34 cellular contexts compared by ENCODE assay signal in the genomic region with DNA sequence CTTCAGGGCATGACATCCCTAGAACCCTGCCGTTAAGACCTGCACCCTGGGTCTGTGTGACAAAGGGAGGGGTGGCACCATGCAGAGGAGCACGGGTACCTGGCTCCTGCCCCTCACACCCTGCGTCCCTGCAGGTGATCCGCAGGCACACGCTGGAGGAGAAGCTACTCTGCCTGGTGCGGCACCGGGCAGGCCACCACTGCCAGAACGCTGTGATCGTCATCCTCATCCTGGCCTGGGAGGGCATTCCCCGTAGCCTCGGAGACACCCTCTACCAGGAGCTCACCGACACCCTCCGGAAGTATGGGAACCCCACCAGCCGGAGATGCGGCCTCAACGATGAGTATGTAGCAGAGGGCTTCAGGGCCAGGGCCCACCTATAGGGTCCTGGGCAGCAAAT.
"Had no signal": no experiment of that assay in that cellular context is flagged by ENCODE, and none has a peak within 500 bp of the region (broad histone marks: within the 10 kb centered on the region; RNA-seq: fewer than 3 reads in every experiment).

No MANE protein-coding gene starts in this region.

- H3K27ac Mint-ChIP-seq: activated CD4-positive, alpha-beta memory T cell treated with anti-CD3 and anti-CD28 coated beads for 36 hours; activated CD4-positive, alpha-beta T cell treated with anti-CD3 and anti-CD28 coated beads for 36 hours; activated CD4-positive, alpha-beta T cell treated with anti-CD3 and anti-CD28 coated beads, Interleukin-2, amount 10 ng/mL, durations not matched to agents 24 days and 14 days; activated CD8-positive, alpha-beta T cell treated with anti-CD3 and anti-CD28 coated beads, Interleukin-2, amount 10 ng/mL, durations not matched to agents 7 days and 5 days; activated naive CD4-positive, alpha-beta T cell treated with anti-CD3 and anti-CD28 coated beads, Interleukin-2, amount 10 ng/mL, durations not matched to agents 7 days and 5 days; activated naive CD8-positive, alpha-beta T cell treated with anti-CD3 and anti-CD28 coated beads, Interleukin-2, amount 10 ng/mL, durations not matched to agents 7 days and 5 days; activated T-cell treated with anti-CD3 and anti-CD28 coated beads, Interleukin-2, amount 50 U/mL, for 24 hours; activated T-cell treated with anti-CD3 and anti-CD28 coated beads, Interleukin-2, amount 50 U/mL, for 72 hours; brain; T-cell; T-helper 1 cell treated with Interleukin-12 subunit alpha and Interleukin-12 subunit beta and Interleukin-4 antibody, amounts not matched to agents 30 μg/mL and 1 μg/mL, for 36 hours; T-helper 2 cell treated with Interferon-gamma antibody and Interleukin-4, amounts not matched to agents 5 μg/mL and 100 μg/mL, for 36 hours had no signal

- H3K4me1 Mint-ChIP-seq: activated CD4-positive, alpha-beta T cell treated with anti-CD3 and anti-CD28 coated beads for 36 hours; activated CD4-positive, alpha-beta T cell treated with anti-CD3 and anti-CD28 coated beads, Interleukin-2, amount 10 ng/mL, durations not matched to agents 24 days and 14 days; activated naive CD4-positive, alpha-beta T cell treated with anti-CD3 and anti-CD28 coated beads, Interleukin-2, amount 10 ng/mL, durations not matched to agents 7 days and 5 days; activated naive CD8-positive, alpha-beta T cell treated with anti-CD3 and anti-CD28 coated beads, Interleukin-2, amount 10 ng/mL, durations not matched to agents 7 days and 5 days; brain; T-cell had no signal

- H3K36me3 ChIP-seq: breast epithelium had no signal

- H3K27me3 ChIP-seq: ascending aorta, breast epithelium, cardiac muscle cell, colonic mucosa, esophagus squamous epithelium, gastroesophageal sphincter had no signal

- H3K9me3 Mint-ChIP-seq: activated CD4-positive, alpha-beta memory T cell treated with anti-CD3 and anti-CD28 coated beads for 36 hours; activated CD4-positive, alpha-beta T cell treated with anti-CD3 and anti-CD28 coated beads, Interleukin-2, amount 10 ng/mL, durations not matched to agents 24 days and 14 days; activated naive CD4-positive, alpha-beta T cell treated with anti-CD3 and anti-CD28 coated beads, Interleukin-2, amount 10 ng/mL, durations not matched to agents 7 days and 5 days; activated naive CD4-positive, alpha-beta T cell treated with anti-CD3 and anti-CD28 coated beads, Interleukin-2, amount 50 U/mL, for 72 hours; activated naive CD8-positive, alpha-beta T cell treated with anti-CD3 and anti-CD28 coated beads, Interleukin-2, amount 10 ng/mL, durations not matched to agents 7 days and 5 days; activated T-cell treated with anti-CD3 and anti-CD28 coated beads, Interleukin-2, amount 50 U/mL, for 24 hours; activated T-cell treated with anti-CD3 and anti-CD28 coated beads, Interleukin-2, amount 50 U/mL, for 72 hours; brain; T-cell; T-helper 1 cell treated with Interleukin-12 subunit alpha and Interleukin-12 subunit beta and Interleukin-4 antibody, amounts not matched to agents 30 μg/mL and 1 μg/mL, for 36 hours; T-helper 2 cell treated with Interferon-gamma antibody and Interleukin-4, amounts not matched to agents 5 μg/mL and 100 μg/mL, for 36 hours had no signal

- H3K9me3 ChIP-seq: ascending aorta, breast epithelium, colonic mucosa, esophagus squamous epithelium, gastroesophageal sphincter had no signal

- H3K27ac ChIP-seq: ascending aorta, breast epithelium, cardiac muscle cell, colonic mucosa, epithelial cell of prostate, esophagus squamous epithelium, gastroesophageal sphincter, WERI-Rb-1 had no signal

- ATAC-seq: activated CD4-positive, alpha-beta T cell treated with anti-CD3 and anti-CD28 coated beads for 36 hours; activated CD8-positive, alpha-beta T cell treated with anti-CD3 and anti-CD28 coated beads, Interleukin-2, amount 10 ng/mL, durations not matched to agents 7 days and 5 days; activated naive CD4-positive, alpha-beta T cell treated with anti-CD3 and anti-CD28 coated beads, Interleukin-2, amount 50 U/mL, for 72 hours; activated T-cell treated with anti-CD3 and anti-CD28 coated beads, Interleukin-2, amount 50 U/mL, for 72 hours; gastroesophageal sphincter; T-cell had no signal

- H3K27me3 Mint-ChIP-seq: activated CD4-positive, alpha-beta memory T cell treated with anti-CD3 and anti-CD28 coated beads for 36 hours; activated CD4-positive, alpha-beta T cell treated with anti-CD3 and anti-CD28 coated beads for 36 hours; activated CD4-positive, alpha-beta T cell treated with anti-CD3 and anti-CD28 coated beads, Interleukin-2, amount 10 ng/mL, durations not matched to agents 24 days and 14 days; activated naive CD4-positive, alpha-beta T cell treated with anti-CD3 and anti-CD28 coated beads, Interleukin-2, amount 10 ng/mL, durations not matched to agents 7 days and 5 days; activated naive CD8-positive, alpha-beta T cell treated with anti-CD3 and anti-CD28 coated beads, Interleukin-2, amount 10 ng/mL, durations not matched to agents 7 days and 5 days; activated T-cell treated with anti-CD3 and anti-CD28 coated beads, Interleukin-2, amount 50 U/mL, for 24 hours; brain; T-cell had no signal

- H3K4me3 Mint-ChIP-seq: activated CD4-positive, alpha-beta memory T cell treated with anti-CD3 and anti-CD28 coated beads for 36 hours; activated CD4-positive, alpha-beta T cell treated with anti-CD3 and anti-CD28 coated beads for 36 hours; activated CD4-positive, alpha-beta T cell treated with anti-CD3 and anti-CD28 coated beads, Interleukin-2, amount 10 ng/mL, durations not matched to agents 24 days and 14 days; activated CD8-positive, alpha-beta T cell treated with anti-CD3 and anti-CD28 coated beads, Interleukin-2, amount 10 ng/mL, durations not matched to agents 7 days and 5 days; activated naive CD4-positive, alpha-beta T cell treated with anti-CD3 and anti-CD28 coated beads, Interleukin-2, amount 10 ng/mL, durations not matched to agents 7 days and 5 days; activated naive CD8-positive, alpha-beta T cell treated with anti-CD3 and anti-CD28 coated beads, Interleukin-2, amount 10 ng/mL, durations not matched to agents 7 days and 5 days; activated T-cell treated with anti-CD3 and anti-CD28 coated beads, Interleukin-2, amount 50 U/mL, for 24 hours; activated T-cell treated with anti-CD3 and anti-CD28 coated beads, Interleukin-2, amount 50 U/mL, for 72 hours; brain; T-cell; T-helper 1 cell treated with Interleukin-12 subunit alpha and Interleukin-12 subunit beta and Interleukin-4 antibody, amounts not matched to agents 30 μg/mL and 1 μg/mL, for 36 hours; T-helper 2 cell treated with Interferon-gamma antibody and Interleukin-4, amounts not matched to agents 5 μg/mL and 100 μg/mL, for 36 hours had no signal

- H3K4me1 ChIP-seq: ascending aorta, breast epithelium, colonic mucosa, esophagus squamous epithelium, gastroesophageal sphincter had no signal

- DNase-seq: activated CD4-positive, alpha-beta memory T cell treated with anti-CD3 and anti-CD28 coated beads for 36 hours; activated CD4-positive, alpha-beta T cell treated with anti-CD3 and anti-CD28 coated beads for 36 hours; activated CD4-positive, alpha-beta T cell treated with anti-CD3 and anti-CD28 coated beads, Interleukin-2, amount 10 ng/mL, durations not matched to agents 24 days and 14 days; activated CD4-positive, CD25-positive, alpha-beta regulatory T cell; activated CD4-positive, CD25-positive, alpha-beta regulatory T cell treated with anti-CD3 and anti-CD28 coated beads, Interleukin-2, amount 50 U/mL, for 72 hours; activated CD8-positive, alpha-beta T cell treated with anti-CD3 and anti-CD28 coated beads, Interleukin-2, amount 10 ng/mL, durations not matched to agents 7 days and 5 days; activated gamma-delta T cell; activated naive CD4-positive, alpha-beta T cell; activated naive CD4-positive, alpha-beta T cell treated with anti-CD3 and anti-CD28 coated beads, Interleukin-2, amount 10 ng/mL, durations not matched to agents 7 days and 5 days; activated naive CD8-positive, alpha-beta T cell treated with anti-CD3 and anti-CD28 coated beads, Interleukin-2, amount 10 ng/mL, durations not matched to agents 7 days and 5 days; activated T-cell treated with anti-CD3 and anti-CD28 coated beads for 4 hours; activated T-cell treated with anti-CD3 and anti-CD28 coated beads, Interleukin-2, amount 50 U/mL, for 24 hours; activated T-cell treated with anti-CD3 and anti-CD28 coated beads, Interleukin-2, amount 50 U/mL, for 72 hours; central memory CD4-positive, alpha-beta T cell; cerebellar nuclear complex; colonic mucosa; effector CD8-positive, alpha-beta T cell; esophagus squamous epithelium; foreskin melanocyte; SW 1271; T-cell; T1000; WERI-Rb-1 had no signal

- FAIRE-seq: endometrium, endothelial cell of umbilical vein had no signal

- H3K4me3 ChIP-seq: ascending aorta, breast epithelium, cardiac muscle cell, colonic mucosa, esophagus squamous epithelium, gastroesophageal sphincter had no signal
